Comparison of ENCODE assay signal across 31 cellular contexts in genomic region chr7:91093181-91093580, GRCh38.
"Had no signal": no experiment of that assay in that cellular context is flagged by ENCODE, and none has a peak within 500 bp of the region (broad histone marks: within the 10 kb centered on the region; RNA-seq: fewer than 3 reads in every experiment).

No MANE protein-coding gene starts in this region.

- H3K4me1 ChIP-seq: body of pancreas, breast epithelium had no signal

- DNase-seq: activated CD4-positive, alpha-beta memory T cell treated with anti-CD3 and anti-CD28 coated beads, Interleukin-2, amount 10 ng/mL, durations not matched to agents 7 days and 5 days; activated CD4-positive, alpha-beta T cell treated with anti-CD3 and anti-CD28 coated beads for 1 hour; activated CD4-positive, alpha-beta T cell treated with anti-CD3 and anti-CD28 coated beads for 36 hours; activated CD4-positive, alpha-beta T cell treated with anti-CD3 and anti-CD28 coated beads for 48 hours; activated CD4-positive, alpha-beta T cell treated with anti-CD3 and anti-CD28 coated beads, Interleukin-2, amount 10 ng/mL, durations not matched to agents 7 days and 5 days; activated CD4-positive, alpha-beta T cell treated with anti-CD3 and anti-CD28 coated beads, Interleukin-2, amount 50 U/mL, for 48 hours; activated CD4-positive, CD25-positive, alpha-beta regulatory T cell; activated CD8-positive, alpha-beta memory T cell treated with anti-CD3 and anti-CD28 coated beads for 24 hours; activated CD8-positive, alpha-beta memory T cell treated with anti-CD3 and anti-CD28 coated beads, Interleukin-2, amount 10 ng/mL, durations not matched to agents 7 days and 5 days; activated CD8-positive, alpha-beta memory T cell treated with anti-CD3 and anti-CD28 coated beads, Interleukin-2, amount 50 U/mL, for 48 hours; activated CD8-positive, alpha-beta T cell treated with anti-CD3 and anti-CD28 coated beads, Interleukin-2, amount 10 ng/mL, durations not matched to agents 7 days and 5 days; activated effector memory CD4-positive, alpha-beta T cell treated with Interleukin-2 at 50 U/mL for 16 hours; activated gamma-delta T cell; activated naive CD4-positive, alpha-beta T cell treated with anti-CD3 and anti-CD28 coated beads, Interleukin-2, amount 10 ng/mL, durations not matched to agents 7 days and 5 days; activated naive CD4-positive, alpha-beta T cell treated with Interleukin-2 at 50 U/mL for 16 hours; activated naive CD8-positive, alpha-beta T cell treated with anti-CD3 and anti-CD28 coated beads, Interleukin-2, amount 10 ng/mL, durations not matched to agents 7 days and 5 days; activated naive CD8-positive, alpha-beta T cell treated with anti-CD3 and anti-CD28 coated beads, Interleukin-2, amount 50 U/mL, for 24 hours; activated T-cell treated with anti-CD3 and anti-CD28 coated beads, Interleukin-2, amount 50 U/mL, for 24 hours; activated T-cell treated with anti-CD3 and anti-CD28 coated beads, Interleukin-2, amount 50 U/mL, for 48 hours; amniotic stem cell; aorta; body of pancreas; brain microvascular endothelial cell; central memory CD4-positive, alpha-beta T cell; T-helper 17 cell; T-helper 9 cell; WERI-Rb-1 had no signal

- ATAC-seq: activated CD4-positive, alpha-beta T cell treated with anti-CD3 and anti-CD28 coated beads for 36 hours; activated CD4-positive, CD25-positive, alpha-beta regulatory T cell treated with anti-CD3 and anti-CD28 coated beads, Interleukin-2, amount 50 U/mL, for 24 hours; activated CD8-positive, alpha-beta memory T cell treated with anti-CD3 and anti-CD28 coated beads, Interleukin-2, amount 10 ng/mL, durations not matched to agents 7 days and 5 days; activated CD8-positive, alpha-beta T cell treated with anti-CD3 and anti-CD28 coated beads, Interleukin-2, amount 10 ng/mL, durations not matched to agents 7 days and 5 days; activated naive CD8-positive, alpha-beta T cell treated with anti-CD3 and anti-CD28 coated beads, Interleukin-2, amount 50 U/mL, for 24 hours; body of pancreas; T-helper 17 cell; WTC11 had no signal

- H3K4me3 ChIP-seq: body of pancreas, breast epithelium had no signal

- H3K27ac ChIP-seq: body of pancreas, brain microvascular endothelial cell, breast epithelium, WERI-Rb-1 had no signal

- H3K27me3 ChIP-seq: body of pancreas, brain microvascular endothelial cell, breast epithelium had no signal

- FAIRE-seq: colon had no signal

- H3K9me3 ChIP-seq: body of pancreas, breast epithelium had no signal

- H3K36me3 ChIP-seq: brain microvascular endothelial cell, breast epithelium, WERI-Rb-1 had no signal
